In genomic region chr16:88382491-88383400, GRCh38 we compare ENCODE assay signal across 9 cellular contexts. TPM values are rescaled to one million over a fixed set of nuclear protein-coding genes. Genes with fewer than 3 reads are reported as not detected.
DNase-seq lines count a peak whose midpoint lies in the region; ATAC-seq and TF ChIP-seq lines count a peak whose summit lies in the region.
"Had no signal": no experiment of that assay in that cellular context is flagged by ENCODE, and none has a peak within 500 bp of the region (broad histone marks: within the 10 kb centered on the region; RNA-seq: fewer than 3 reads in every experiment).

Gene ZNF469, plus strand, starts transcription at chr16:88382959. Its CDS starts 44,512 bp downstream, at chr16:88427471.

- no peak for TF ChIP-seq POLR2A in uterus (IDR thresholded peaks at IDR 0.05)

- H3K27me3 Mint-ChIP-seq in MCF 10A (ENCODE audit: insufficient read depth, unreplicated experiment), result no peaks in the 10 kb centered on the region
- peaks cover 35% of the 10 kb centered on the region in 2 donors for H3K27me3 Mint-ChIP-seq in effector memory CD8-positive, alpha-beta T cell
- peaks cover 16% of the 10 kb centered on the region for H3K27me3 Mint-ChIP-seq in memory B cell

- H3K9me3 ChIP-seq in uterus, result no peaks in the 10 kb centered on the region

- H3K36me3 Mint-ChIP-seq in MCF 10A (ENCODE audit: insufficient read depth, unreplicated experiment) (peaks cover 6% of the 10 kb centered on the region), memory B cell (no peaks in the 10 kb centered on the region)
- no peaks in the 10 kb centered on the region for H3K36me3 Mint-ChIP-seq in effector memory CD8-positive, alpha-beta T cell (ENCODE audit: insufficient read depth)

- no peak for TF ChIP-seq CTCF in MCF 10A (IDR thresholded peaks at IDR 0.05; ENCODE audit: unreplicated experiment)
- TF ChIP-seq CTCF in uterus (IDR thresholded peaks at IDR 0.05), result no peak

- CTCF ChIA-PET in MCF 10A (lab: Yijun Ruan, JAX), result no interaction called here

- H3K4me1 Mint-ChIP-seq in MCF 10A (ENCODE audit: insufficient read depth, unreplicated experiment) (no peaks in the 10 kb centered on the region), memory B cell (peaks cover 2% of the 10 kb centered on the region)
- peaks cover 6 to 8% of the 10 kb centered on the region in 2 donors for H3K4me1 Mint-ChIP-seq in effector memory CD8-positive, alpha-beta T cell (ENCODE audit: low read depth in 2 of 2)

- H3K27me3 ChIP-seq in uterus, result no peaks in the 10 kb centered on the region

- intact Hi-C loops in MCF 10A (cut with micrococcal nuclease), result no loop called here
- intact Hi-C loops in uterus (cut with DNase I; ENCODE audit: low total_unique reads), result no loop called here

- H3K9me3 Mint-ChIP-seq in MCF 10A (ENCODE audit: unreplicated experiment) (no peaks in the 10 kb centered on the region), memory B cell (no peaks in the 10 kb centered on the region)
- H3K9me3 Mint-ChIP-seq in effector memory CD8-positive, alpha-beta T cell, result no peaks in the 10 kb centered on the region
- H3K9me3 Mint-ChIP-seq: dendritic cell treated with granulocyte-macrophage colony-stimulating factor and Interleukin-4, amounts not matched to agents 40 ng/mL and 50 ng/mL, for 4 days had no signal

- H3K36me3 ChIP-seq in uterus, result no peaks in the 10 kb centered on the region

- no peak for ATAC-seq in effector memory CD8-positive, alpha-beta T cell (replicated peaks)
- ATAC-seq in memory B cell (ENCODE audit: low read depth), result peak; percentile 44
- ATAC-seq in HG03097 (IDR thresholded peaks at IDR 0.05; ENCODE audit: low FRiP score, unreplicated experiment), result no peak
- no peak for ATAC-seq in HG03135 (IDR thresholded peaks at IDR 0.05; ENCODE audit: unreplicated experiment)

- peak; percentile 29 to 68 for DNase-seq in T47D (ENCODE audit: low read depth in 1 of 2, low spot score in 1 of 2)
- DNase-seq in MCF 10A (ENCODE audit: unreplicated experiment), result no peak
- DNase-seq in effector memory CD8-positive, alpha-beta T cell, result no peak
- DNase-seq in memory B cell (ENCODE audit: low spot score in 2 of 2), result peak in 1 of 2 donors; percentile 25
- peak in 1 of 2 donors; percentile 31 for DNase-seq in uterus
- DNase-seq in NCI-H510A (lab: John Stamatoyannopoulos, UW), result no peak

- POLR2A ChIA-PET in MCF 10A (lab: Yijun Ruan, JAX), result no interaction called here

- peak within 1 kb of the TSS; percentile 31 to 44 for H3K4me3 ChIP-seq in uterus

- no peaks in the 10 kb centered on the region for H3K4me1 ChIP-seq in uterus

- in situ Hi-C loops in T47D (cut with HindIII; ENCODE audit: low pct_unique_long_range_greater_than_20kb, low sequenced_read_pairs), result no loop called here

- H3K27ac ChIP-seq in uterus, result peak within 1 kb of the TSS; percentile 34 to 63

- no peak within 1 kb of the TSS for H3K4me3 Mint-ChIP-seq in MCF 10A (ENCODE audit: unreplicated experiment)
- peak within 1 kb of the TSS; percentile 49 to 69 for H3K4me3 Mint-ChIP-seq in effector memory CD8-positive, alpha-beta T cell
- H3K4me3 Mint-ChIP-seq in memory B cell, result peak within 1 kb of the TSS; percentile 59
- H3K4me3 Mint-ChIP-seq: dendritic cell treated with granulocyte-macrophage colony-stimulating factor and Interleukin-4, amounts not matched to agents 40 ng/mL and 50 ng/mL, for 4 days had no signal

- H3K27ac Mint-ChIP-seq in MCF 10A (ENCODE audit: low read depth, unreplicated experiment) (no peak within 1 kb of the TSS), memory B cell (no peak within 1 kb of the TSS)
- H3K27ac Mint-ChIP-seq in effector memory CD8-positive, alpha-beta T cell, result no peak within 1 kb of the TSS
- H3K27ac Mint-ChIP-seq: dendritic cell treated with granulocyte-macrophage colony-stimulating factor and Interleukin-4, amounts not matched to agents 40 ng/mL and 50 ng/mL, for 4 days had no signal

- no TSS peak for BruUV-seq in MCF 10A (replicated peaks; lab: Mats Ljungman, UMichigan)

RNA-seq across cellular contexts. Expression of gene ZNF469, which starts in this region (rescaled TPM):
- total RNA-seq in MCF 10A (2022), result not detected in 2 replicates
- total RNA-seq in uterus, result 1 to 10 TPM in 2 of 4 donors, under 1 TPM in 1, not detected in 1; 0.51 to 7.9 (median 2.8) TPM

Comparison
In these comparisons a context has a peak if more than half of its experiments do, and no peak if none do; other contexts are left out.
1. DNase-seq: peak in T47D (2 of 2); none in MCF 10A (single experiment), effector memory CD8-positive, alpha-beta T cell (0 of 3) and NCI-H510A (single experiment).